Comparison of ENCODE assay signal across 27 cellular contexts in genomic region chr19:53959176-53959757, GRCh38. TPM values are rescaled to one million over a fixed set of nuclear protein-coding genes. Genes with fewer than 3 reads are reported as not detected.
DNase-seq lines count a peak whose midpoint lies in the region; ATAC-seq, FAIRE-seq and TF ChIP-seq lines count a peak whose summit lies in the region.
"Had no signal": no experiment of that assay in that cellular context is flagged by ENCODE, and none has a peak within 500 bp of the region (broad histone marks: within the 10 kb centered on the region; RNA-seq: fewer than 3 reads in every experiment).

No MANE protein-coding gene starts in this region.

- H3K14ac ChIP-seq in neuronal stem cell (ENCODE audit: low read length) = no peak overlapping the region

- H3K79me2 ChIP-seq in astrocyte (ENCODE audit: insufficient read depth, low read length) = no peaks in the 10 kb centered on the region

- H3K27ac Mint-ChIP-seq in astrocyte (ENCODE audit: unreplicated experiment) = no peak overlapping the region
- H3K27ac Mint-ChIP-seq: activated CD4-positive, alpha-beta T cell treated with anti-CD3 and anti-CD28 coated beads, Interleukin-2, amount 10 ng/mL, durations not matched to agents 24 days and 14 days; activated CD8-positive, alpha-beta memory T cell treated with anti-CD3 and anti-CD28 coated beads, Interleukin-2, amount 10 ng/mL, durations not matched to agents 7 days and 5 days; CD4-positive, alpha-beta T cell; nephron progenitor cell had no signal

- peak overlapping the region; percentile 39 for H3K4me2 ChIP-seq in astrocyte (ENCODE audit: low read length)
- peak overlapping the region; percentile 37 for H3K4me2 ChIP-seq in neuronal stem cell (ENCODE audit: insufficient read depth, low read length, poor library complexity, severe bottlenecking)

- peak overlapping the region; percentile 51 for H2BK15ac ChIP-seq in neuronal stem cell (ENCODE audit: low read length)

- no peak for ATAC-seq in GM21528 (IDR thresholded peaks at IDR 0.05; ENCODE audit: low FRiP score, unreplicated experiment)
- no peak for ATAC-seq in HG03439 (IDR thresholded peaks at IDR 0.05; ENCODE audit: unreplicated experiment)
- ATAC-seq: activated CD8-positive, alpha-beta memory T cell treated with anti-CD3 and anti-CD28 coated beads, Interleukin-2, amount 10 ng/mL, durations not matched to agents 7 days and 5 days; left ventricle myocardium superior; right lobe of liver had no signal

- no peaks in the 10 kb centered on the region for H3K9me3 Mint-ChIP-seq in astrocyte (ENCODE audit: unreplicated experiment)
- H3K9me3 Mint-ChIP-seq: activated CD4-positive, alpha-beta T cell treated with anti-CD3 and anti-CD28 coated beads, Interleukin-2, amount 10 ng/mL, durations not matched to agents 24 days and 14 days; CD4-positive, alpha-beta T cell; nephron progenitor cell had no signal

- H3K4me3 ChIP-seq in H7 (ENCODE audit: insufficient read depth, low read depth, low read length) (peak overlapping the region; percentile 36; the same call in 1 of the 2 replicates), astrocyte (ENCODE audit: insufficient read depth, low read depth, low read length) (no peak overlapping the region), iPS-15b (ENCODE audit: low read depth, low read length) (peak overlapping the region; percentile 74), neuronal stem cell (ENCODE audit: low read length in 2 of 2) (peak overlapping the region in 1 of 2 donors; percentile 56)
- H3K4me3 ChIP-seq: right lobe of liver, thoracic aorta had no signal

- H3K27me3 Mint-ChIP-seq in astrocyte (ENCODE audit: low read depth, unreplicated experiment) = peaks cover 36% of the 10 kb centered on the region

- H3K18ac ChIP-seq in neuronal stem cell (ENCODE audit: low read length) = peak overlapping the region; percentile 87

- DNase-seq in H7 (peak; percentile 93), astrocyte (ENCODE audit: low read depth) (no peak), neuronal stem cell (ENCODE audit: low spot score) (no peak), NCI-H2171 treated with DMSO at 0.1 percent for 48 hours (lab: John Stamatoyannopoulos, UW) (no peak)
- DNase-seq: activated CD4-positive, alpha-beta T cell treated with anti-CD3 and anti-CD28 coated beads, Interleukin-2, amount 10 ng/mL, durations not matched to agents 24 days and 14 days; activated CD8-positive, alpha-beta memory T cell treated with anti-CD3 and anti-CD28 coated beads, Interleukin-2, amount 10 ng/mL, durations not matched to agents 7 days and 5 days; activated naive CD4-positive, alpha-beta T cell treated with anti-CD3 and anti-CD28 coated beads, Interleukin-2, amount 50 U/mL, for 16 hours; CD4-positive, alpha-beta T cell; KG1; left ventricle myocardium superior; NCI-H146; NCI-H510A treated with DMSO at 0.1 percent for 48 hours; nephron progenitor cell; NK-92 treated with Interleukin-12 subunit alpha and Interleukin-12 subunit beta, amount 100 ng/mL, for 24 hours; right lobe of liver; stimulated activated CD4-positive, alpha-beta T cell treated with anti-CD3 and anti-CD28 coated beads, Interleukin-12 subunit alpha, Interleukin-12 subunit beta, amount 100 ng/mL, for 4 hours; stimulated activated CD4-positive, alpha-beta T cell treated with anti-CD3 and anti-CD28 coated beads, Interleukin-4, amount 100 ng/mL, for 4 hours; stimulated activated naive CD4-positive, alpha-beta T cell treated with Interleukin-2 at 50 U/mL for 16 hours; T-helper 2 cell had no signal

- WGBS in neuronal stem cell (ENCODE audit: extremely low coverage in 2 of 2, insufficient read length in 2 of 2, insufficient replicate concordance in 1 of 2), 2 donors = no CpG with 5 or more reads among the region's 18 CpGs

- peak overlapping the region; percentile 43 for H2BK120ac ChIP-seq in neuronal stem cell (ENCODE audit: low read depth, low read length)

- peak overlapping the region; percentile 85 for H2AK5ac ChIP-seq in neuronal stem cell (ENCODE audit: low read depth, low read length)

- H3K79me1 ChIP-seq in neuronal stem cell (ENCODE audit: low read depth, low read length) = peaks cover 1% of the 10 kb centered on the region

- no peak overlapping the region for H4K8ac ChIP-seq in neuronal stem cell (ENCODE audit: low read depth, low read length)

- no peaks in the 10 kb centered on the region for H3K36me3 ChIP-seq in H7 (replicated peaks; ENCODE audit: control insufficient read depth, insufficient read depth, low read length)
- no peaks in the 10 kb centered on the region for H3K36me3 ChIP-seq in astrocyte (ENCODE audit: insufficient read depth, low read length)
- peaks cover 2% of the 10 kb centered on the region for H3K36me3 ChIP-seq in iPS-15b (ENCODE audit: control insufficient read depth, insufficient read depth, low read length)
- H3K36me3 ChIP-seq in neuronal stem cell (replicated peaks in 1 of 2; ENCODE audit: control insufficient read depth in 2 of 2, insufficient read depth in 2 of 2, low read length in 2 of 2) = peaks cover 0 to 10% of the 10 kb centered on the region in 2 donors
- H3K36me3 ChIP-seq: right lobe of liver, thoracic aorta had no signal

- H3K27me3 ChIP-seq in H7 (ENCODE audit: control insufficient read depth, insufficient read depth, low read length) (peaks cover 57% of the 10 kb centered on the region), astrocyte (ENCODE audit: insufficient read depth, low read length) (peaks cover 32% of the 10 kb centered on the region), iPS-15b (ENCODE audit: control insufficient read depth, insufficient read depth, low read length) (peaks cover 15% of the 10 kb centered on the region), neuronal stem cell (ENCODE audit: control insufficient read depth in 3 of 3, insufficient read depth in 3 of 3, low read depth in 1 of 3, low read length in 3 of 3) (peaks cover 0 to 50% (median 2%) of the 10 kb centered on the region in 3 experiments)

- H2BK12ac ChIP-seq in neuronal stem cell (ENCODE audit: low read length) = no peak overlapping the region

- FAIRE-seq in astrocyte (lab: Jason Lieb, UNC) = no peak
- FAIRE-seq: endothelial cell of umbilical vein, islet of Langerhans had no signal

- H3K23ac ChIP-seq in neuronal stem cell (ENCODE audit: low read depth, low read length, poor library complexity) = no peak overlapping the region

- H4K91ac ChIP-seq in neuronal stem cell (ENCODE audit: low read depth, low read length, poor library complexity) = no peak overlapping the region

- H3K9me3 ChIP-seq in astrocyte (ENCODE audit: insufficient read depth, low read depth, low read length) (no peaks in the 10 kb centered on the region), iPS-15b (ENCODE audit: control insufficient read depth, insufficient read depth, low read length) (no peaks in the 10 kb centered on the region), neuronal stem cell (replicated peaks in 1 of 2; ENCODE audit: control insufficient read depth in 2 of 2, insufficient read depth in 1 of 2, low read depth in 1 of 2, low read length in 2 of 2) (no peaks in the 10 kb centered on the region)
- H3K9me3 ChIP-seq: right lobe of liver, thoracic aorta had no signal

- TF ChIP-seq CTCF in astrocyte (IDR thresholded peaks at IDR 0.05; ENCODE audit: insufficient read depth, low read depth, low read length) = no peak

- no peaks in the 10 kb centered on the region for H4K20me1 ChIP-seq in astrocyte (ENCODE audit: insufficient read depth, low read length)

- no peak overlapping the region for H3K4ac ChIP-seq in neuronal stem cell (ENCODE audit: low read length)

- peaks cover 3% of the 10 kb centered on the region for H3K36me3 Mint-ChIP-seq in astrocyte (ENCODE audit: low read depth, unreplicated experiment)

- no peaks in the 10 kb centered on the region for H3K4me1 ChIP-seq in astrocyte (ENCODE audit: insufficient read depth, low read length)
- H3K4me1 ChIP-seq in iPS-15b (ENCODE audit: control insufficient read depth, insufficient read depth, low read length) = peaks cover 5% of the 10 kb centered on the region
- peaks cover 18 to 23% of the 10 kb centered on the region in 2 donors for H3K4me1 ChIP-seq in neuronal stem cell (ENCODE audit: control insufficient read depth in 2 of 2, insufficient read depth in 1 of 2, low read depth in 1 of 2, low read length in 2 of 2)
- H3K4me1 ChIP-seq: right lobe of liver had no signal

- H3K4me3 Mint-ChIP-seq in astrocyte (ENCODE audit: unreplicated experiment) = peak overlapping the region; percentile 79
- H3K4me3 Mint-ChIP-seq: activated CD4-positive, alpha-beta T cell treated with anti-CD3 and anti-CD28 coated beads, Interleukin-2, amount 10 ng/mL, durations not matched to agents 24 days and 14 days; activated CD8-positive, alpha-beta memory T cell treated with anti-CD3 and anti-CD28 coated beads, Interleukin-2, amount 10 ng/mL, durations not matched to agents 7 days and 5 days; CD4-positive, alpha-beta T cell had no signal

- peaks cover 14% of the 10 kb centered on the region for H3K4me1 Mint-ChIP-seq in astrocyte (ENCODE audit: low read depth, unreplicated experiment)

- no peak overlapping the region for H3K27ac ChIP-seq in astrocyte (ENCODE audit: low read depth, low read length)
- no peak overlapping the region for H3K27ac ChIP-seq in neuronal stem cell (replicated peaks; ENCODE audit: low read length)
- H3K27ac ChIP-seq: right lobe of liver, thoracic aorta had no signal

- H3K9ac ChIP-seq in astrocyte (ENCODE audit: low read length) (no peak overlapping the region), iPS-15b (ENCODE audit: low read depth, low read length) (no peak overlapping the region), neuronal stem cell (ENCODE audit: low read depth, low read length, poor library complexity) (peak overlapping the region; percentile 40)

- no peak overlapping the region for H2AFZ ChIP-seq in astrocyte (ENCODE audit: low read depth, low read length)
- peak overlapping the region; percentile 78 for H2AFZ ChIP-seq in neuronal stem cell (ENCODE audit: low read length)

- no peak overlapping the region for H2BK5ac ChIP-seq in neuronal stem cell (ENCODE audit: low read length)

RNA-seq across cellular contexts. Expression of gene CACNG8, which starts 3.5 kb away (rescaled TPM):
- total RNA-seq in H7 (2014; rRNA removed; shearing (Covaris generic)) = 0.07 and 0.59 TPM in 2 replicates
- 3.2 TPM in 2 replicates for total RNA-seq in astrocyte
- 0.60 TPM for polyA plus RNA-seq in neuronal stem cell (2013, experiment 1 of 2)
- polyA plus RNA-seq in neuronal stem cell (2013, experiment 2 of 2) = 0.65 TPM
- total RNA-seq: activated CD4-positive, alpha-beta T cell treated with anti-CD3 and anti-CD28 coated beads, Interleukin-2, amount 10 ng/mL, durations not matched to agents 24 days and 14 days; activated CD8-positive, alpha-beta memory T cell treated with anti-CD3 and anti-CD28 coated beads, Interleukin-2, amount 10 ng/mL, durations not matched to agents 7 days and 5 days; CD4-positive, alpha-beta T cell; thoracic aorta had no signal

RNA-seq across cellular contexts. Expression of gene CACNG6, which starts 32.2 kb away (rescaled TPM):
- 0.38 and 0.78 TPM in 2 replicates for total RNA-seq in H7 (2014; rRNA removed; shearing (Covaris generic))
- total RNA-seq in astrocyte = 0.20 TPM in 1 of 2 replicates, not detected in the other
- polyA plus RNA-seq in neuronal stem cell (2013, experiment 1 of 2) = 4.0 TPM
- 3.9 TPM for polyA plus RNA-seq in neuronal stem cell (2013, experiment 2 of 2)
- total RNA-seq: activated CD4-positive, alpha-beta T cell treated with anti-CD3 and anti-CD28 coated beads, Interleukin-2, amount 10 ng/mL, durations not matched to agents 24 days and 14 days; activated CD8-positive, alpha-beta memory T cell treated with anti-CD3 and anti-CD28 coated beads, Interleukin-2, amount 10 ng/mL, durations not matched to agents 7 days and 5 days; CD4-positive, alpha-beta T cell; left ventricle myocardium superior; posterior vena cava; right lobe of liver; thoracic aorta had no signal

RNA-seq across cellular contexts. Expression of gene CACNG7, which starts 50.2 kb away (rescaled TPM):
- total RNA-seq in H7 (2014; rRNA removed; shearing (Covaris generic)) = 3.8 and 4.5 TPM in 2 replicates
- 3.5 and 4.4 TPM in 2 replicates for total RNA-seq in astrocyte
- 121 TPM for polyA plus RNA-seq in neuronal stem cell (2013, experiment 1 of 2)
- polyA plus RNA-seq in neuronal stem cell (2013, experiment 2 of 2) = 117 TPM
- total RNA-seq: activated CD4-positive, alpha-beta T cell treated with anti-CD3 and anti-CD28 coated beads, Interleukin-2, amount 10 ng/mL, durations not matched to agents 24 days and 14 days; activated CD8-positive, alpha-beta memory T cell treated with anti-CD3 and anti-CD28 coated beads, Interleukin-2, amount 10 ng/mL, durations not matched to agents 7 days and 5 days; CD4-positive, alpha-beta T cell; dermis microvascular lymphatic vessel endothelial cell; left ventricle myocardium superior; posterior vena cava; right lobe of liver; thoracic aorta had no signal
